In genomic region chrX:87338510-87338909, GRCh38 we compare ENCODE assay signal across 8 cellular contexts.
DNase-seq lines count a peak whose midpoint lies in the region; ATAC-seq and TF ChIP-seq lines count a peak whose summit lies in the region.

No MANE protein-coding gene starts in this region.

- no peaks in the 10 kb centered on the region for H3K9me3 ChIP-seq in Loucy (ENCODE audit: insufficient read depth, low read depth, low read length)

- H3K27ac Mint-ChIP-seq in neural crest cell (ENCODE audit: unreplicated experiment) = no peak overlapping the region

- in situ Hi-C loops in astrocyte of the spinal cord (cut with HindIII; ENCODE audit: low sequenced_read_pairs) = no loop called here

- no peaks in the 10 kb centered on the region for H4K20me1 ChIP-seq in Loucy (ENCODE audit: insufficient read depth, low read length, poor library complexity, severe bottlenecking)

- no peak overlapping the region for H3K4me2 ChIP-seq in Loucy (ENCODE audit: low read depth, low read length, poor library complexity, severe bottlenecking)

- H2AFZ ChIP-seq in Loucy (ENCODE audit: low read length) = no peak overlapping the region

- no peaks in the 10 kb centered on the region for H3K4me1 Mint-ChIP-seq in neural crest cell

- H3K4me3 Mint-ChIP-seq in neural crest cell = no peak overlapping the region

- H3K9ac ChIP-seq in Loucy (ENCODE audit: low read depth, low read length, poor library complexity, severe bottlenecking) = no peak overlapping the region

- H3K9me2 ChIP-seq in Loucy (replicated peaks; ENCODE audit: low read depth, low read length) = no peaks in the 10 kb centered on the region

- H3K4me1 ChIP-seq in Loucy (ENCODE audit: insufficient read depth, low read length, poor library complexity, severe bottlenecking) = no peaks in the 10 kb centered on the region

- TF ChIP-seq CTCF in Loucy (conservative IDR thresholded peaks at IDR 0.05; ENCODE audit: low read length) = peak; percentile 24
- peak; percentile 34 for TF ChIP-seq CTCF in astrocyte of the spinal cord (IDR thresholded peaks at IDR 0.05; ENCODE audit: low read depth, low read length)
- TF ChIP-seq CTCF in neural crest cell (conservative IDR thresholded peaks at IDR 0.05) = peak; percentile 71

- ATAC-seq in GM19395 (IDR thresholded peaks at IDR 0.05; ENCODE audit: unreplicated experiment) (peak; percentile 76), HG03442 (IDR thresholded peaks at IDR 0.05; ENCODE audit: unreplicated experiment) (no peak), GM19397 (IDR thresholded peaks at IDR 0.05; ENCODE audit: unreplicated experiment) (no peak)

- no peaks in the 10 kb centered on the region for H3K79me2 ChIP-seq in Loucy (ENCODE audit: insufficient read depth, low read length)

- DNase-seq in astrocyte of the spinal cord (ENCODE audit: low read depth, low spot score) = peak; percentile 47
- no peak for DNase-seq in neural crest cell (ENCODE audit: low read depth, low spot score)
- DNase-seq in NCI-H69 (lab: John Stamatoyannopoulos, UW) = no peak
- no peak for DNase-seq in stimulated activated CD4-positive, alpha-beta T cell treated with anti-CD3 and anti-CD28 coated beads, Interleukin-4, amount 100 ng/mL, for 4 hours

- no peaks in the 10 kb centered on the region for H3F3A ChIP-seq in Loucy (ENCODE audit: low read depth)

- H3K27me3 Mint-ChIP-seq in neural crest cell (ENCODE audit: low read depth) = no peaks in the 10 kb centered on the region

- H3K36me3 Mint-ChIP-seq in neural crest cell (ENCODE audit: low read depth) = no peaks in the 10 kb centered on the region

- H3K36me3 ChIP-seq in Loucy (ENCODE audit: insufficient read depth, low read length) = no peaks in the 10 kb centered on the region

- no peaks in the 10 kb centered on the region for H3K9me3 Mint-ChIP-seq in neural crest cell

- H3K4me3 ChIP-seq in Loucy (ENCODE audit: low read length, poor library complexity, severe bottlenecking) = no peak overlapping the region
- no peak overlapping the region for H3K4me3 ChIP-seq in astrocyte of the spinal cord (ENCODE audit: low read depth, low read length)

- no peaks in the 10 kb centered on the region for H3K27me3 ChIP-seq in Loucy (ENCODE audit: insufficient read depth, low read length, poor library complexity, severe bottlenecking)
